21 cellular contexts compared by ENCODE assay signal in genomic region chr18:75081486-75081885, GRCh38.
"Had no signal": no experiment of that assay in that cellular context is flagged by ENCODE, and none has a peak within 500 bp of the region (broad histone marks: within the 10 kb centered on the region; RNA-seq: fewer than 3 reads in every experiment).

No MANE protein-coding gene starts in this region.

- H3K27ac ChIP-seq: epithelial cell of prostate, esophagus squamous epithelium, foreskin keratinocyte, gastroesophageal sphincter, heart left ventricle, hepatocyte, lower lobe of right lung had no signal

- H3K4me3 ChIP-seq: esophagus squamous epithelium, gastroesophageal sphincter, heart left ventricle, hepatocyte, lower lobe of right lung had no signal

- H3K27me3 ChIP-seq: esophagus squamous epithelium, foreskin keratinocyte, gastroesophageal sphincter, heart left ventricle, hepatocyte had no signal

- H3K4me1 Mint-ChIP-seq: endodermal cell, immature natural killer cell had no signal

- DNase-seq: cortex of kidney; effector CD8-positive, alpha-beta T cell; effector memory CD8-positive, alpha-beta T cell; erythroblast; esophagus squamous epithelium; foreskin keratinocyte; heart left ventricle; hypothalamus; immature natural killer cell; kidney; kidney glomerular epithelial cell; left colon; left ventricle myocardium superior; lower lobe of right lung; mesenchymal stem cell; midbrain had no signal

- H3K27ac Mint-ChIP-seq: dendritic cell treated with granulocyte-macrophage colony-stimulating factor and Interleukin-4, amounts not matched to agents 40 ng/mL and 50 ng/mL, for 4 days; effector memory CD8-positive, alpha-beta T cell; endodermal cell; immature natural killer cell had no signal

- H3K36me3 ChIP-seq: esophagus squamous epithelium, gastroesophageal sphincter, heart left ventricle, lower lobe of right lung had no signal

- H3K4me3 Mint-ChIP-seq: dendritic cell treated with granulocyte-macrophage colony-stimulating factor and Interleukin-4, amounts not matched to agents 40 ng/mL and 50 ng/mL, for 4 days; effector memory CD8-positive, alpha-beta T cell; endodermal cell; immature natural killer cell had no signal
